In genomic region chr17:39008633-39009032, GRCh38 we compare ENCODE assay signal across 3 cellular contexts.
TF ChIP-seq lines count a peak whose summit lies in the region.

No MANE protein-coding gene starts in this region.

TF ChIP-seq in HepG2, 621 proteins besides CTCF, POLR2A, EP300 and RAD21:
- TF ChIP-seq KLF6 (CRISPR knock-in tag; IDR thresholded peaks at IDR 0.05) (no peak), ZNF564 (CRISPR knock-in tag; IDR thresholded peaks at IDR 0.05) (peak; percentile 98)

TF ChIP-seq in HEK293, 187 proteins besides CTCF, POLR2A, EP300 and RAD21:
- TF ChIP-seq ZNF837 (tag by site-specific recombination; IDR thresholded peaks at IDR 0.05) (no peak), ZNF510 (tag by site-specific recombination; IDR thresholded peaks at IDR 0.05; ENCODE audit: insufficient replicate concordance) (no peak), ZNF24 (tag by site-specific recombination; IDR thresholded peaks at IDR 0.05) (no peak), SETDB1 (IDR thresholded peaks at IDR 0.05; ENCODE audit: insufficient read length, low read length) (peak; percentile 61)

TF ChIP-seq in K562, 482 proteins besides CTCF, POLR2A, EP300 and RAD21:
- no peak for TF ChIP-seq ZNF324 (CRISPR knock-in tag; IDR thresholded peaks at IDR 0.05)
- TF ChIP-seq MCM7 (IDR thresholded peaks at IDR 0.05): no peak
- TF ChIP-seq CBX1 (IDR thresholded peaks at IDR 0.05; ENCODE audit: low read depth): 0 out of 2 replicates have a peak, but pooled peaks have one; percentile 39
- no peak for TF ChIP-seq CREBBP (IDR thresholded peaks at IDR 0.05; ENCODE audit: low read depth, low read length)
- TF ChIP-seq SREBF1 (IDR thresholded peaks at IDR 0.05; ENCODE audit: borderline replicate concordance, low read depth, low read length): no peak
- no peak for TF ChIP-seq ZHX1 (conservative IDR thresholded peaks at IDR 0.05; ENCODE audit: low read length)
- no peak for TF ChIP-seq SIX5 (IDR thresholded peaks at IDR 0.05; ENCODE audit: borderline replicate concordance in 1 of 2, insufficient read depth in 1 of 2, low read depth in 1 of 2, low read length in 2 of 2)
- TF ChIP-seq RREB1 (CRISPR knock-in tag; IDR thresholded peaks at IDR 0.05): no peak
- TF ChIP-seq ZKSCAN8 (CRISPR knock-in tag; IDR thresholded peaks at IDR 0.05): no peak
- peak; percentile 51; the same call in 1 of the 2 replicates for TF ChIP-seq TRIM28 (IDR thresholded peaks at IDR 0.05)
- TF ChIP-seq RERE (CRISPR knock-in tag; IDR thresholded peaks at IDR 0.05; ENCODE audit: borderline replicate concordance): no peak
- TF ChIP-seq RBM14 (IDR thresholded peaks at IDR 0.05; ENCODE audit: borderline replicate concordance, insufficient read depth, low read depth, low read length): no peak
- no peak for TF ChIP-seq TCF7L2 (IDR thresholded peaks at IDR 0.05; ENCODE audit: low read depth, low read length)
- TF ChIP-seq CHD1 (IDR thresholded peaks at IDR 0.05; ENCODE audit: low read length): no peak
- TF ChIP-seq DMBX1 (CRISPR knock-in tag; IDR thresholded peaks at IDR 0.05; ENCODE audit: borderline replicate concordance): no peak
- no peak for TF ChIP-seq HCFC1 (IDR thresholded peaks at IDR 0.05; ENCODE audit: low read depth, low read length)
- TF ChIP-seq CBX5 (IDR thresholded peaks at IDR 0.05; ENCODE audit: borderline replicate concordance, low read depth): 0 out of 2 replicates have a peak, but pooled peaks have one; percentile 44
- no peak for TF ChIP-seq PRMT5 (CRISPR knock-in tag; IDR thresholded peaks at IDR 0.05)
- TF ChIP-seq THRAP3 (IDR thresholded peaks at IDR 0.05; ENCODE audit: borderline replicate concordance): no peak
- peak in 1 of 2 experiments; percentile 52; a peak in 1 of 3 replicates for TF ChIP-seq CBX3 (IDR thresholded peaks at IDR 0.05; ENCODE audit: borderline replicate concordance in 1 of 2, low read length in 2 of 2)
- TF ChIP-seq ZNF124 (CRISPR knock-in tag; IDR thresholded peaks at IDR 0.05): no peak
- TF ChIP-seq BCOR (IDR thresholded peaks at IDR 0.05): no peak
- no peak for TF ChIP-seq XRCC4 (IDR thresholded peaks at IDR 0.05; ENCODE audit: extremely low read depth, insufficient read depth, insufficient read length)
- no peak for TF ChIP-seq ZNF79 (CRISPR knock-in tag; IDR thresholded peaks at IDR 0.05; ENCODE audit: low read depth)
- TF ChIP-seq ZNF12 (CRISPR knock-in tag; IDR thresholded peaks at IDR 0.05): no peak
- TF ChIP-seq ZNF197 (CRISPR knock-in tag; IDR thresholded peaks at IDR 0.05; ENCODE audit: low read depth): no peak
- no peak for TF ChIP-seq KLF16 (IDR thresholded peaks at IDR 0.05)
- no peak for TF ChIP-seq FOXJ3 (CRISPR knock-in tag; IDR thresholded peaks at IDR 0.05)
TF ChIP-seq in K562: peak in this region for 4.
